Comparison of ENCODE assay signal across 1 cellular context in genomic region chr17:75892556-75893224, GRCh38.
TF ChIP-seq lines count a peak whose summit lies in the region.

No MANE protein-coding gene starts in this region.

TF ChIP-seq in HepG2, 621 proteins besides CTCF, POLR2A, EP300 and RAD21 (continued from another document):
- TF ChIP-seq ZFP91 (CRISPR knock-in tag; IDR thresholded peaks at IDR 0.05; ENCODE audit: borderline replicate concordance) (peak; percentile 60), ZNF784 (CRISPR knock-in tag; IDR thresholded peaks at IDR 0.05; ENCODE audit: borderline replicate concordance) (no peak), REST (IDR thresholded peaks at IDR 0.05; ENCODE audit: borderline replicate concordance in 1 of 2, low read depth in 1 of 2, low read length in 2 of 2) (no peak; a peak in 1 of 4 replicates), SRSF9 (IDR thresholded peaks at IDR 0.05; ENCODE audit: borderline replicate concordance, insufficient read depth, low read depth, low read length, poor library complexity, severe bottlenecking) (no peak), SIN3B (IDR thresholded peaks at IDR 0.05; ENCODE audit: low read length) (no peak), RBM22 (optimal IDR thresholded peaks at IDR 0.05; ENCODE audit: low read length) (no peak), JUND (CRISPR knock-in tag; IDR thresholded peaks at IDR 0.05) (no peak), ZBTB38 (CRISPR knock-in tag; IDR thresholded peaks at IDR 0.05) (0 out of 2 replicates have a peak, but pooled peaks have one; percentile 46), MXD1 (CRISPR knock-in tag; IDR thresholded peaks at IDR 0.05) (0 out of 2 replicates have a peak, but pooled peaks have one; percentile 60), ZBTB25 (CRISPR knock-in tag; IDR thresholded peaks at IDR 0.05) (no peak), MEIS2 (CRISPR knock-in tag; IDR thresholded peaks at IDR 0.05) (peak; percentile 76; the same call in 1 of the 2 replicates), SPEN (CRISPR knock-in tag; IDR thresholded peaks at IDR 0.05; ENCODE audit: low read depth) (peak; percentile 75; the same call in 1 of the 2 replicates), CHD2 (IDR thresholded peaks at IDR 0.05; ENCODE audit: low read depth, low read length) (no peak), KDM3A (CRISPR knock-in tag; IDR thresholded peaks at IDR 0.05; ENCODE audit: low read depth) (peak; percentile 55; the same call in 1 of the 2 replicates), JARID2 (CRISPR knock-in tag; IDR thresholded peaks at IDR 0.05; ENCODE audit: insufficient replicate concordance) (peak; percentile 78), LCORL (IDR thresholded peaks at IDR 0.05) (no peak), LCORL (CRISPR knock-in tag; IDR thresholded peaks at IDR 0.05) (peak; percentile 86), CSRNP1 (CRISPR knock-in tag; IDR thresholded peaks at IDR 0.05) (peak; percentile 96), ZNF761 (CRISPR knock-in tag; conservative IDR thresholded peaks at IDR 0.05) (no peak; the same call in 1 of the 2 replicates), DRAP1 (CRISPR knock-in tag; IDR thresholded peaks at IDR 0.05) (peak; percentile 65), ZNF180 (CRISPR knock-in tag; IDR thresholded peaks at IDR 0.05; ENCODE audit: borderline replicate concordance, low read depth) (no peak), ZNF746 (CRISPR knock-in tag; IDR thresholded peaks at IDR 0.05) (0 out of 2 replicates have a peak, but pooled peaks have one; percentile 1), HDAC1 (CRISPR knock-in tag; IDR thresholded peaks at IDR 0.05) (0 out of 2 replicates have a peak, but pooled peaks have one; percentile 11), AGO2 (optimal IDR thresholded peaks at IDR 0.05; ENCODE audit: low read depth, low read length) (peak; percentile 90), TP53 (CRISPR knock-in tag; conservative IDR thresholded peaks at IDR 0.05) (peak; percentile 17; the same call in 1 of the 2 replicates), ONECUT2 (CRISPR knock-in tag; IDR thresholded peaks at IDR 0.05) (no peak), ZNF350 (CRISPR knock-in tag; IDR thresholded peaks at IDR 0.05; ENCODE audit: borderline replicate concordance, low read depth) (peak; percentile 42; the same call in 1 of the 2 replicates), U2AF1 (optimal IDR thresholded peaks at IDR 0.05; ENCODE audit: low read depth, low read length) (no peak), CREBL2 (CRISPR knock-in tag; IDR thresholded peaks at IDR 0.05; ENCODE audit: borderline replicate concordance) (no peak)
